ENCODE assay signal across 1 cellular context in genomic region chr3:114775395-114775794, GRCh38.
TF ChIP-seq lines count a peak whose summit lies in the region.

No MANE protein-coding gene starts in this region.

TF ChIP-seq in IMR-90, 13 proteins besides CTCF, POLR2A, EP300 and RAD21 (continued from another document):
- TF ChIP-seq USF2 (IDR thresholded peaks at IDR 0.05; ENCODE audit: low read depth, low read length) (no peak), MAZ (IDR thresholded peaks at IDR 0.05; ENCODE audit: borderline replicate concordance, low read depth, low read length) (no peak), MXI1 (IDR thresholded peaks at IDR 0.05; ENCODE audit: borderline replicate concordance, low read depth, low read length) (no peak), RCOR1 (IDR thresholded peaks at IDR 0.05; ENCODE audit: insufficient replicate concordance, low read length) (no peak), ELK1 (IDR thresholded peaks at IDR 0.05; ENCODE audit: borderline replicate concordance, low read depth, low read length) (no peak), CEBPB (IDR thresholded peaks at IDR 0.05; ENCODE audit: low read depth, low read length) (no peak), FOS (IDR thresholded peaks at IDR 0.05; ENCODE audit: low read depth, low read length) (no peak), BHLHE40 (IDR thresholded peaks at IDR 0.05; ENCODE audit: low read depth, low read length) (no peak), NFE2L2 (IDR thresholded peaks at IDR 0.05; ENCODE audit: low read depth, low read length) (no peak), RFX5 (IDR thresholded peaks at IDR 0.05; ENCODE audit: low read depth, low read length) (no peak), SMC3 (IDR thresholded peaks at IDR 0.05; ENCODE audit: low read depth, low read length) (no peak)
